In the genomic region with DNA sequence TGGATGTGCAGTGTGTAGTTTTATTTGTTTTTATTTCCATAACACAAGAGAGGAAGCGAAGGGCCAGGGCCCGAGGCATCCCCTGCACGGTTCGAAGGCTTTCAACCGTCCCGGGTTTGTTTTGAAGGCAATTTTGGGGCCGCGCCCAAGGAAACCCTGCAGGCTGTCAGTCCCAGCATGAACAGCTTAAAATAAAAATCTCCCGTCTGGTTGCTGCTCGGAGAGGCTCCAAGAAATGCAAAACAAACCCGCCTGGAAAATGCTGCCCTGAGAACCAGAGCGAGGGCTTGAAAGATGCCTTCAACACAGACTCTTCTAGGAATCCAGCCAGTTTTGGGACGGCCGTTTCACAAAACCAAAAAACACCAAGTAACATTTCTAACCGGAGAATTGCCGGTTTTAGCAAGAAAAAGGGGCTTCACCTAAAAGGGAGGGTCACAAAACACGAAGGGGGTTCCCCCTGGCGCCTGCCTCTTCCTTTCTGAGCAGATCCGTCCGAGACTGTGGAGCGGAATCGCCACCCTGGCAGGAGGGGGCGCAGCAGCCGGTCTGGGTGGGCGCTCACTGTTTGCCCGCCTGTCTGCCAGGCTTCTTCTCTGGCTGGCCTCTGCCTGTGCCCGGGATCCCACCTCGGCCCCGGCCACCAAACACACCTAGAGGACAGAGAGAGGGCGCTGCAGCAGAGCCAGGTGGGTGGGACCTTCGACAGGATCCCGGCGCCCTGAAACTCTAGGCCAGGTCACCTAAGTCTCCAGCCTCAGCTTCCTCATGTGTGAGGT, we compare ENCODE assay signal across 1 cellular context.
TF ChIP-seq lines count a peak whose summit lies in the region.

No MANE protein-coding gene starts in this region.

TF ChIP-seq in H1, 55 proteins besides CTCF, POLR2A, EP300 and RAD21:
- TF ChIP-seq NANOG (IDR thresholded peaks at IDR 0.05; ENCODE audit: insufficient read depth, low read depth, low read length, poor library complexity, severe bottlenecking) (no peak), ZNF274 (IDR thresholded peaks at IDR 0.05; ENCODE audit: borderline replicate concordance, extremely low read depth, low read length) (no peak), HDAC6 (IDR thresholded peaks at IDR 0.05; ENCODE audit: low read depth, low read length) (no peak), YY1 (IDR thresholded peaks at IDR 0.05; ENCODE audit: low read depth, low read length) (no peak), SAP30 (IDR thresholded peaks at IDR 0.05; ENCODE audit: insufficient read depth, insufficient replicate concordance, low read length) (no peak), SRF (IDR thresholded peaks at IDR 0.05; ENCODE audit: low read depth, low read length) (no peak)
